Comparison of ENCODE assay signal across 1 cellular context in the genomic region with DNA sequence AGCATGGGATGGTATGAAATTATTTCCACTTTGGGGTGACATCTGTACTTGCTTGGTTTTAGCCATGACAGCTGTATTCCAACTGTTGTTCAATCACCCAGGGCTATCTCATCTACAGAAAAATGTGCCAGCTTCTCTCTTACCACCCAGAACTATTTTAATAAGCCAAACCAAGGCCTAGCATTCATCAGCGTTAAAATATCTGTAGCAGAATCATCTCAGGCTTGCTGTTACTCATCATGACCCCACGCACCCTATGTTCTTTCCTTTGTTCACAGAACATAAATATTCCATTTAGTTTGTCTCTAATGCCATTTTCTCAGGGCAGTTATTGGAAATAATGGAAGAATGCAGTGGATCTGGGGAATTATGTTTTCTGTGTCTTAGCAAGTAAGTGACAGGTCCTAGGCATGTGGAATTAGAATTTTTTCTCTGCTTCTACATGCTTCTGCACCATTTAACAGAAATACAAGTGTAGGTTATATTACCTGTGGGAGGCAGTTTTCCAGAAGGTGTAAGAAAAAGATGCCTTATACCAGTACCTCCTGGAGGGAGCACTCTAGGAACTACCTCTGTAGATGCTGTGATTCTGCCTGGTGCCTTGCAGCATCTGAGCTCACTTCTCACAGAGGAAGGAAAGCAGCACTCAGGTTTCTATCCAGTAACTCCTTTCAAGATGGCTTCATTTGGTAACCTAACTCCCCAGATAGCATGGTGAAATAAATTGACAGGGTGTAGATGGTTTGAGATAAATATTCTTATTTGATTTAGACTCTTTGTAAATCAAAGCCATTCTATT.
TF ChIP-seq lines count a peak whose summit lies in the region.

No MANE protein-coding gene starts in this region.

TF ChIP-seq in SK-N-SH treated with all-trans-retinoic acid at 6 μM for 48 hours, 23 proteins besides CTCF, POLR2A, EP300 and RAD21 (continued from another document):
- TF ChIP-seq, protein P1, sequence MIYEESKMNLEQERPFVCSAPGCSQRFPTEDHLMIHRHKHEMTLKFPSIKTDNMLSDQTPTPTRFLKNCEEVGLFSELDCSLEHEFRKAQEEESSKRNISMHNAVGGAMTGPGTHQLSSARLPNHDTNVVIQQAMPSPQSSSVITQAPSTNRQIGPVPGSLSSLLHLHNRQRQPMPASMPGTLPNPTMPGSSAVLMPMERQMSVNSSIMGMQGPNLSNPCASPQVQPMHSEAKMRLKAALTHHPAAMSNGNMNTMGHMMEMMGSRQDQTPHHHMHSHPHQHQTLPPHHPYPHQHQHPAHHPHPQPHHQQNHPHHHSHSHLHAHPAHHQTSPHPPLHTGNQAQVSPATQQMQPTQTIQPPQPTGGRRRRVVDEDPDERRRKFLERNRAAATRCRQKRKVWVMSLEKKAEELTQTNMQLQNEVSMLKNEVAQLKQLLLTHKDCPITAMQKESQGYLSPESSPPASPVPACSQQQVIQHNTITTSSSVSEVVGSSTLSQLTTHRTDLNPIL (CRISPR knock-in tag; IDR thresholded peaks at IDR 0.05; ENCODE audit: low read depth), result no peak
- TF ChIP-seq, protein P2, sequence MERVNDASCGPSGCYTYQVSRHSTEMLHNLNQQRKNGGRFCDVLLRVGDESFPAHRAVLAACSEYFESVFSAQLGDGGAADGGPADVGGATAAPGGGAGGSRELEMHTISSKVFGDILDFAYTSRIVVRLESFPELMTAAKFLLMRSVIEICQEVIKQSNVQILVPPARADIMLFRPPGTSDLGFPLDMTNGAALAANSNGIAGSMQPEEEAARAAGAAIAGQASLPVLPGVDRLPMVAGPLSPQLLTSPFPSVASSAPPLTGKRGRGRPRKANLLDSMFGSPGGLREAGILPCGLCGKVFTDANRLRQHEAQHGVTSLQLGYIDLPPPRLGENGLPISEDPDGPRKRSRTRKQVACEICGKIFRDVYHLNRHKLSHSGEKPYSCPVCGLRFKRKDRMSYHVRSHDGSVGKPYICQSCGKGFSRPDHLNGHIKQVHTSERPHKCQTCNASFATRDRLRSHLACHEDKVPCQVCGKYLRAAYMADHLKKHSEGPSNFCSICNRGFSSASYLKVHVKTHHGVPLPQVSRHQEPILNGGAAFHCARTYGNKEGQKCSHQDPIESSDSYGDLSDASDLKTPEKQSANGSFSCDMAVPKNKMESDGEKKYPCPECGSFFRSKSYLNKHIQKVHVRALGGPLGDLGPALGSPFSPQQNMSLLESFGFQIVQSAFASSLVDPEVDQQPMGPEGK (CRISPR knock-in tag; IDR thresholded peaks at IDR 0.05; ENCODE audit: borderline replicate concordance), result no peak
- TF ChIP-seq ARNTL (CRISPR knock-in tag; IDR thresholded peaks at IDR 0.05; ENCODE audit: borderline replicate concordance, low read depth) (no peak), OSR1 (CRISPR knock-in tag; IDR thresholded peaks at IDR 0.05) (no peak)
